8 cellular contexts compared by ENCODE assay signal in the genomic region with DNA sequence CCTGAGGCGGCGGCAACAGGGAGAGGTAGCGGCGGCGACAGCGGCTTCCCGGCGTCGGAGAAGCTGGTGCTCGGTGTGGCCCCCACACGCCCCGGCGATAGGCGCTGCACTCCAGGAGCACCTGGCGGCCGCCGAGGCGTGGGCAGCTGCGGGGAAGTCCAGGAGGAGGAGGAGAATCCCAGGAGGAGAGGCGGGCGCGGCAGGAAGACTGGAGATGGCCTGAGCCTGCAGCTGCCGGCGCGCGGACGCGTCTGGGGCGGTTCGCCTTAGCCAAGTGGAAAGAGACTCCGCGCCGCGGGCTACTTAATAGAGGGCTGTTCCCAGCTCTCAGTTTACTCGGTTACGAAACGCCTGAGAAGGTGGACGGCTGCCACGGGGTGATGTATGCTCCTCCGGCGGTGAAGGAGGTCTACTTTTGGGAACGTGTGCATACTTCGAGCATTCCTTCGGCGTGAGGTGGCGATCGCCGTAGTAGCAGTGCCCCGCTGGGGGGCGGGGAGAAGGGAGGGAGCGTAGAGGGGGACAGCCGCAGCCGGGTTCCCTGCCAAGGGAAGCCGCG. TPM values are rescaled to one million over a fixed set of nuclear protein-coding genes. Genes with fewer than 3 reads are reported as not detected.
A peak's percentile ranks its signal among the peaks of the same experiment; 100 is the strongest.
DNase-seq lines count a peak whose midpoint lies in the region; ATAC-seq and TF ChIP-seq lines count a peak whose summit lies in the region.

COL12A1 (minus strand) TSS at position 278 of the 559 bp plus-strand sequence. CDS start 3,261 bp downstream, outside the sequence.

- peaks cover 6% of the 10 kb centered on the region for H3K36me3 Mint-ChIP-seq in activated T-helper 1 cell treated with anti-CD3 and anti-CD28 coated beads, Interleukin-12 subunit alpha, Interleukin-12 subunit beta, Interleukin-2, Interleukin-4 antibody, amounts not matched to agents 30 ng/mL and 10 ng/mL and 1 ng/mL, durations not matched to agents 14 hours and 24 hours and 36 hours (ENCODE audit: low read depth)

- peak; percentile 97 for TF ChIP-seq POLR2A in IMR-90 (IDR thresholded peaks at IDR 0.05; ENCODE audit: low read depth, low read length)
- peak; percentile 66 to 80 for TF ChIP-seq POLR2A in gastroesophageal sphincter (IDR thresholded peaks at IDR 0.05)

- H3K4ac ChIP-seq in IMR-90 (ENCODE audit: low read depth, low read length), result peak within 1 kb of the TSS; percentile 94

- H3K36me3 ChIP-seq in IMR-90 (ENCODE audit: control insufficient read depth, insufficient read depth, low read length) (peaks cover 7% of the 10 kb centered on the region), gastroesophageal sphincter (no peaks in the 10 kb centered on the region), neuron (ENCODE audit: insufficient read depth, low read length) (no peaks in the 10 kb centered on the region)

- in situ Hi-C loops in IMR-90 (cut with MboI; ENCODE audit: low sequenced_read_pairs), result loop anchor here (10.0 kb wide), 1 partner anchor 791 kb away; no protein-coding TSS in a partner anchor

- peaks cover 38% of the 10 kb centered on the region for H4K20me1 ChIP-seq in IMR-90 (ENCODE audit: insufficient read depth, low read length)

- TF ChIP-seq CTCF in IMR-90 (conservative IDR thresholded peaks at IDR 0.05; ENCODE audit: low read depth, low read length) (no peak; the same call in 1 of the 2 replicates), gastroesophageal sphincter (IDR thresholded peaks at IDR 0.05) (peak in 2 of 4 experiments; percentile 4 to 13)

- peak within 1 kb of the TSS; percentile 89 for H3K56ac ChIP-seq in IMR-90 (ENCODE audit: extremely low read depth, insufficient read depth, low read length)

- H3K27ac Mint-ChIP-seq in activated T-helper 1 cell treated with anti-CD3 and anti-CD28 coated beads, Interleukin-12 subunit alpha, Interleukin-12 subunit beta, Interleukin-2, Interleukin-4 antibody, amounts not matched to agents 30 ng/mL and 10 ng/mL and 1 ng/mL, durations not matched to agents 14 hours and 24 hours and 36 hours, result peak within 1 kb of the TSS; percentile 52

- H3K4me2 ChIP-seq in IMR-90 (ENCODE audit: low read depth, low read length), result peak within 1 kb of the TSS; percentile 79

- H3K9ac ChIP-seq in IMR-90 (ENCODE audit: low read depth, low read length), result peak within 1 kb of the TSS; percentile 96

- POLR2A ChIA-PET in IMR-90 (lab: Charles Lee; ENCODE audit: unreplicated experiment), result interaction anchor here (0.6 to 0.9 kb wide), 4 partner anchors 916 to 1080 kb away, joined by 3 to 4 read pairs (median 3); no protein-coding TSS in a partner anchor

- peaks cover 80% of the 10 kb centered on the region for H3K27me3 Mint-ChIP-seq in activated T-helper 1 cell treated with anti-CD3 and anti-CD28 coated beads, Interleukin-12 subunit alpha, Interleukin-12 subunit beta, Interleukin-2, Interleukin-4 antibody, amounts not matched to agents 30 ng/mL and 10 ng/mL and 1 ng/mL, durations not matched to agents 14 hours and 24 hours and 36 hours (ENCODE audit: insufficient read depth)

- H3K18ac ChIP-seq in IMR-90 (ENCODE audit: low read depth, low read length), result peak within 1 kb of the TSS; percentile 95

- peak within 1 kb of the TSS; percentile 74 to 92 for H4K8ac ChIP-seq in IMR-90 (ENCODE audit: low read depth in 2 of 2, low read length in 2 of 2)

- H3K27ac ChIP-seq in IMR-90 (ENCODE audit: insufficient read depth, low read length) (peak within 1 kb of the TSS; percentile 91), gastroesophageal sphincter (peak within 1 kb of the TSS; percentile 79 to 96 (median 94))

- BruUV-seq in IMR-90 (replicated peaks; lab: Mats Ljungman, UMichigan), result TSS peak; percentile 51

- peak within 1 kb of the TSS; percentile 98 for H2BK15ac ChIP-seq in IMR-90 (ENCODE audit: low read depth, low read length)

- DNase-seq in DMS53 (lab: John Stamatoyannopoulos, UW), result peak; percentile 90
- DNase-seq in IMR-90, result peak; percentile 100
- DNase-seq in activated T-helper 1 cell treated with anti-CD3 and anti-CD28 coated beads, Interleukin-12 subunit alpha, Interleukin-12 subunit beta, Interleukin-2, Interleukin-4 antibody, amounts not matched to agents 30 ng/mL and 10 ng/mL and 1 ng/mL, durations not matched to agents 14 hours and 24 hours and 36 hours (ENCODE audit: low spot score), result no peak
- no peak for DNase-seq in CD1c-positive myeloid dendritic cell (ENCODE audit: extremely low spot score)
- no peak for DNase-seq in cerebellar nuclear complex (lab: John Stamatoyannopoulos, UW)

- peak within 1 kb of the TSS; percentile 69 for H3K4me3 Mint-ChIP-seq in activated T-helper 1 cell treated with anti-CD3 and anti-CD28 coated beads, Interleukin-12 subunit alpha, Interleukin-12 subunit beta, Interleukin-2, Interleukin-4 antibody, amounts not matched to agents 30 ng/mL and 10 ng/mL and 1 ng/mL, durations not matched to agents 14 hours and 24 hours and 36 hours

- no peaks in the 10 kb centered on the region for H3K27me3 ChIP-seq in IMR-90 (ENCODE audit: control insufficient read depth, insufficient read depth, low read length)
- peaks cover 16% of the 10 kb centered on the region for H3K27me3 ChIP-seq in gastroesophageal sphincter
- H3K27me3 ChIP-seq in neuron (ENCODE audit: insufficient read depth, low read length), result peaks cover 92% of the 10 kb centered on the region

- CTCF ChIA-PET in IMR-90 (lab: Yijun Ruan, JAX), result interaction anchor here (1.1 to 2.6 kb wide), 2 partner anchors 92 to 1118 kb away, joined by 3 to 9 read pairs; no protein-coding TSS in a partner anchor

- H3K4me1 Mint-ChIP-seq in activated T-helper 1 cell treated with anti-CD3 and anti-CD28 coated beads, Interleukin-12 subunit alpha, Interleukin-12 subunit beta, Interleukin-2, Interleukin-4 antibody, amounts not matched to agents 30 ng/mL and 10 ng/mL and 1 ng/mL, durations not matched to agents 14 hours and 24 hours and 36 hours (ENCODE audit: low read depth), result peaks cover 64% of the 10 kb centered on the region

- peak within 1 kb of the TSS; percentile 82 for H4K5ac ChIP-seq in IMR-90 (ENCODE audit: low read depth, low read length)

- H2BK20ac ChIP-seq in IMR-90 (ENCODE audit: low read depth, low read length), result peak within 1 kb of the TSS; percentile 97

- H2AK9ac ChIP-seq in IMR-90 (replicated peaks; ENCODE audit: low read depth, low read length, poor library complexity), result peak within 1 kb of the TSS; percentile 97

- H3K14ac ChIP-seq in IMR-90 (replicated peaks; ENCODE audit: low read depth, low read length), result peak within 1 kb of the TSS; percentile 97

- H3K9me3 Mint-ChIP-seq in activated T-helper 1 cell treated with anti-CD3 and anti-CD28 coated beads, Interleukin-12 subunit alpha, Interleukin-12 subunit beta, Interleukin-2, Interleukin-4 antibody, amounts not matched to agents 30 ng/mL and 10 ng/mL and 1 ng/mL, durations not matched to agents 14 hours and 24 hours and 36 hours, result no peaks in the 10 kb centered on the region

- WGBS in IMR-90 (ENCODE audit: extremely low coverage in 2 of 2, insufficient read length in 1 of 2), 2 experiments, result 1% methylated on average over 19 of the region's 55 CpGs; no CpG with 5 or more reads in 1 of the 2 experiments
- WGBS in gastroesophageal sphincter (ENCODE audit: low coverage in 1 of 2), 2 donors, result 0% methylated on average over 2 to 8 of the region's 55 CpGs

- intact Hi-C loops in IMR-90 (cut with micrococcal nuclease), result loop anchor here (2.0 to 10.0 kb wide), 8 partner anchors 111 to 1404 kb away; no protein-coding TSS in a partner anchor
- intact Hi-C loops in activated T-helper 1 cell treated with anti-CD3 and anti-CD28 coated beads, Interleukin-12 subunit alpha, Interleukin-12 subunit beta, Interleukin-2, Interleukin-4 antibody, amounts not matched to agents 30 ng/mL and 10 ng/mL and 1 ng/mL, durations not matched to agents 14 hours and 24 hours and 36 hours (cut with micrococcal nuclease), result loop anchor here (2.0 to 10.0 kb wide), 3 partner anchors 121 to 841 kb away; no protein-coding TSS in a partner anchor

- dilution Hi-C loops in IMR-90 (cut with HindIII; ENCODE audit: low sequenced_read_pairs, unreplicated experiment), result no loop called here

- H2BK5ac ChIP-seq in IMR-90 (ENCODE audit: low read depth, low read length, poor library complexity, severe bottlenecking), result peak within 1 kb of the TSS; percentile 88

- TF ChIP-seq RAD21 in IMR-90 (IDR thresholded peaks at IDR 0.05; ENCODE audit: low read length), result no peak

- peak within 1 kb of the TSS; percentile 98 for H4K91ac ChIP-seq in IMR-90 (ENCODE audit: insufficient read depth, low read depth, low read length)

- H2AFZ ChIP-seq in IMR-90 (replicated peaks; ENCODE audit: low read length, poor library complexity), result peak within 1 kb of the TSS; percentile 87
- H2AFZ ChIP-seq in neuron (ENCODE audit: low read depth, low read length), result peak within 1 kb of the TSS; percentile 78

- H2BK120ac ChIP-seq in IMR-90 (ENCODE audit: low read depth, low read length), result peak within 1 kb of the TSS; percentile 98

- H3K4me3 ChIP-seq in IMR-90 (ENCODE audit: insufficient read depth, low read depth, low read length), result peak within 1 kb of the TSS; percentile 75
- H3K4me3 ChIP-seq in gastroesophageal sphincter, result peak within 1 kb of the TSS; percentile 78 to 87
- no peak within 1 kb of the TSS for H3K4me3 ChIP-seq in neuron (ENCODE audit: low read length)

- TF ChIP-seq EP300 in gastroesophageal sphincter (IDR thresholded peaks at IDR 0.05), result no peak

- no peaks in the 10 kb centered on the region for H3K9me1 ChIP-seq in IMR-90 (ENCODE audit: insufficient read depth, low read length)

- peaks cover 24% of the 10 kb centered on the region for H3K4me1 ChIP-seq in IMR-90 (ENCODE audit: control insufficient read depth, insufficient read depth, low read length)
- peaks cover 0 to 83% (median 8%) of the 10 kb centered on the region in 3 donors for H3K4me1 ChIP-seq in gastroesophageal sphincter
- H3K4me1 ChIP-seq in neuron (ENCODE audit: insufficient read depth, low read length), result peaks cover 6% of the 10 kb centered on the region

- H3K9me3 ChIP-seq in IMR-90 (ENCODE audit: control insufficient read depth, insufficient read depth, low read length), result no peaks in the 10 kb centered on the region
- no peaks in the 10 kb centered on the region for H3K9me3 ChIP-seq in gastroesophageal sphincter
- H3K9me3 ChIP-seq in neuron (ENCODE audit: low read length), result no peaks in the 10 kb centered on the region

- peaks cover 0 to 26% of the 10 kb centered on the region in 2 experiments; a peak in 2 of 4 replicates for H3K79me1 ChIP-seq in IMR-90 (ENCODE audit: low read depth in 1 of 2, low read length in 2 of 2)

- H2AK5ac ChIP-seq in IMR-90 (ENCODE audit: low read depth, low read length), result peak within 1 kb of the TSS; percentile 94

- H3K23ac ChIP-seq in IMR-90 (ENCODE audit: low read depth, low read length), result peak within 1 kb of the TSS; percentile 98

- peak; percentile 68 for ATAC-seq in IMR-90 (ENCODE audit: low read depth)
- peak; percentile 85 for ATAC-seq in gastroesophageal sphincter
- no peak for ATAC-seq in GM18868 (IDR thresholded peaks at IDR 0.05; ENCODE audit: unreplicated experiment)

RNA-seq across cellular contexts. Expression of gene COL12A1, which starts in this region (rescaled TPM):
- 452 and 502 TPM in 2 replicates for total RNA-seq in IMR-90 (2012; rRNA removed)
- polyA plus RNA-seq in IMR-90 (2012; rRNA removed), result 307 and 350 TPM in 2 replicates
- 147 and 190 TPM in 2 replicates for polyA plus RNA-seq in IMR-90 (2012; cell fraction: cytosol; rRNA removed)
- polyA plus RNA-seq in IMR-90 (2012; cell fraction: nucleus; rRNA removed; ENCODE audit: low replicate concordance), result 157 and 467 TPM in 2 replicates
- total RNA-seq in activated T-helper 1 cell treated with anti-CD3 and anti-CD28 coated beads, Interleukin-12 subunit alpha, Interleukin-12 subunit beta, Interleukin-2, Interleukin-4 antibody, amounts not matched to agents 30 ng/mL and 10 ng/mL and 1 ng/mL, durations not matched to agents 14 hours and 24 hours and 36 hours, result 0.03 TPM in 1 of 2 replicates, not detected in the other
- 100 to 1,000 TPM; 101 to 560 (median 237) TPM for total RNA-seq in gastroesophageal sphincter

Comparison
In these comparisons a context has a peak if more than half of its experiments do, and no peak if none do; other contexts are left out.
1. RNA of gene COL12A1 (total RNA-seq): 452 to 502 TPM in IMR-90 and 101 to 560 TPM in gastroesophageal sphincter; 0.03 TPM in activated T-helper 1 cell treated with anti-CD3 and anti-CD28 coated beads, Interleukin-12 subunit alpha, Interleukin-12 subunit beta, Interleukin-2, Interleukin-4 antibody, amounts not matched to agents 30 ng/mL and 10 ng/mL and 1 ng/mL, durations not matched to agents 14 hours and 24 hours and 36 hours; every median in the first group is over 10 times any median in the second.
2. DNase-seq: peak in DMS53 (single experiment) and IMR-90 (single experiment); none in activated T-helper 1 cell treated with anti-CD3 and anti-CD28 coated beads, Interleukin-12 subunit alpha, Interleukin-12 subunit beta, Interleukin-2, Interleukin-4 antibody, amounts not matched to agents 30 ng/mL and 10 ng/mL and 1 ng/mL, durations not matched to agents 14 hours and 24 hours and 36 hours (single experiment), CD1c-positive myeloid dendritic cell (single experiment) and cerebellar nuclear complex (0 of 2).